15 cellular contexts compared by ENCODE assay signal in genomic region chr3:88188436-88188835, GRCh38. TPM values are rescaled to one million over a fixed set of nuclear protein-coding genes. Genes with fewer than 3 reads are reported as not detected.
DNase-seq lines count a peak whose midpoint lies in the region; ATAC-seq, FAIRE-seq and TF ChIP-seq lines count a peak whose summit lies in the region.
"Had no signal": no experiment of that assay in that cellular context is flagged by ENCODE, and none has a peak within 500 bp of the region (broad histone marks: within the 10 kb centered on the region; RNA-seq: fewer than 3 reads in every experiment).

No MANE protein-coding gene starts in this region.

- H3K27me3 ChIP-seq in adipocyte (replicated peaks; ENCODE audit: control insufficient read depth, insufficient read depth, low read length) (no peaks in the 10 kb centered on the region), left ventricle myocardium inferior (ENCODE audit: low read depth) (no peaks in the 10 kb centered on the region)
- H3K27me3 ChIP-seq: tibial artery had no signal

- no peak for FAIRE-seq in D721Med (lab: Jason Lieb, UNC)
- FAIRE-seq: A204.1 had no signal

- H3K27ac ChIP-seq in left ventricle myocardium inferior (replicated peaks) (no peak overlapping the region), substantia nigra (ENCODE audit: low read depth, low read length, poor library complexity, severe bottlenecking) (no peak overlapping the region)
- H3K27ac ChIP-seq: epithelial cell of prostate, skin epidermis, tibial artery had no signal

- H3K4me3 ChIP-seq in adipocyte (ENCODE audit: low read length), result peak overlapping the region; percentile 52
- H3K4me3 ChIP-seq in left ventricle myocardium inferior, result no peak overlapping the region
- H3K4me3 ChIP-seq: skin epidermis, tibial artery had no signal

- TF ChIP-seq CTCF in left ventricle myocardium inferior (IDR thresholded peaks at IDR 0.05; ENCODE audit: borderline replicate concordance), result no peak
- no peak for TF ChIP-seq CTCF in D721Med (IDR thresholded peaks at IDR 0.05; ENCODE audit: insufficient read depth, missing control alignments)

- DNase-seq in NCI-H2227 (lab: John Stamatoyannopoulos, UW; ENCODE audit: unreplicated experiment) (peak; percentile 13), NCI-H2227 treated with DMSO at 0.1 percent for 48 hours (lab: John Stamatoyannopoulos, UW) (no peak), adipocyte (ENCODE audit: low read depth) (peak; percentile 3), left ventricle myocardium inferior (peak; percentile 29), substantia nigra (lab: John Stamatoyannopoulos, UW) (peak in 41 of 49 donors; percentile 1 to 73 (median 34)), D721Med (ENCODE audit: insufficient read length, low spot score) (no peak)
- DNase-seq in stimulated activated CD4-positive, alpha-beta T cell treated with anti-CD3 and anti-CD28 coated beads, Interleukin-4, amount 100 ng/mL, for 24 hours, result no peak
- DNase-seq: activated CD4-positive, alpha-beta T cell treated with anti-CD3 and anti-CD28 coated beads for 48 hours; H9; NCI-H1930; tibial artery had no signal

- no peaks in the 10 kb centered on the region for H3K9me3 ChIP-seq in adipocyte (ENCODE audit: control insufficient read depth, low read length)
- peaks cover 26% of the 10 kb centered on the region for H3K9me3 ChIP-seq in left ventricle myocardium inferior (replicated peaks)

- H3K4me1 ChIP-seq in adipocyte (ENCODE audit: control insufficient read depth, insufficient read depth, low read length), result peaks cover 6% of the 10 kb centered on the region
- no peaks in the 10 kb centered on the region for H3K4me1 ChIP-seq in left ventricle myocardium inferior
- H3K4me1 ChIP-seq: tibial artery had no signal

- H3K9ac ChIP-seq in adipocyte (ENCODE audit: low read length), result no peak overlapping the region

- H3K36me3 ChIP-seq in adipocyte (ENCODE audit: control insufficient read depth, insufficient read depth, low read length, severe bottlenecking), result no peaks in the 10 kb centered on the region
- no peaks in the 10 kb centered on the region for H3K36me3 ChIP-seq in left ventricle myocardium inferior
- H3K36me3 ChIP-seq: tibial artery had no signal

- intact Hi-C loops in left ventricle myocardium inferior (cut with micrococcal nuclease), result no loop called here

- ATAC-seq in HG02588 (IDR thresholded peaks at IDR 0.05; ENCODE audit: unreplicated experiment), result no peak

RNA-seq across cellular contexts. Expression of gene C3orf38, which starts 38.7 kb away (rescaled TPM):
- total RNA-seq in left ventricle myocardium inferior, result 12.6 TPM

Comparison
In these comparisons a context has a peak if more than half of its experiments do, and no peak if none do; other contexts are left out.
1. DNase-seq: peak in NCI-H2227 (single experiment), adipocyte (single experiment), left ventricle myocardium inferior (single experiment) and substantia nigra (41 of 49); none in NCI-H2227 treated with DMSO at 0.1 percent for 48 hours (single experiment), stimulated activated CD4-positive, alpha-beta T cell treated with anti-CD3 and anti-CD28 coated beads, Interleukin-4, amount 100 ng/mL, for 24 hours (single experiment) and D721Med (single experiment).